Comparison of ENCODE assay signal across 20 cellular contexts in the genomic region with DNA sequence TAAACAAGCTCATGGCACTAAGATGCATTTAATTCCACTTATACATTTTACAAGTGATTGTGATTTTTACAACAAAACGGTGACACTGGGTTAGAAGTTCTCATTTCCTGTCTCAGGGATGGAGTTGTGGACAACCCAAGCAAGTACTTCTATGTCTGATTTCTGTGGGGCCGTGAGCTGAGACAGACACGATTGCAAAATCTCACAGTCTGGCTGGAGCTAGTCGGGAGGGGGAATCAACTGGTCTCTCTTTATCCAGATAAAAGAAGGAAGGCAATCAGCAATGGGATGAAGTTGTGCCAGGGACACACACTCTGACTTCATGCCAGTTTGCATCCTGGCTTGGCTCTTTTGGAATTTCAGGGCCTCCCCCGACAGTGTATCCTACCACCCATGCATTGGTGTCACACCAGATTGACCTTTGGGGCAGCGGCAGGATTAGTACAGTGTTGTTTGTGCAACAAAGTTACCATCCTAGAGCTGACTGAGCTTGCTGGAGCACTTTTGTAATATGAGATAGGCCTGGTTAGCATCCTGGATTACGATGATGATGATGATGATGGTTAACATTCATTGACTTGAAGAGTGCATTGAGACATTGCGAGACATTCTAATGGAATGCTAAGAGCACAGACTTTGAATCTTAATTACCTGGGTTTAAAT.
A peak's percentile ranks its signal among the peaks of the same experiment; 100 is the strongest.
DNase-seq lines count a peak whose midpoint lies in the region; TF ChIP-seq lines count a peak whose summit lies in the region.
"Had no signal": no experiment of that assay in that cellular context is flagged by ENCODE, and none has a peak within 500 bp of the region (broad histone marks: within the 10 kb centered on the region; RNA-seq: fewer than 3 reads in every experiment).

No MANE protein-coding gene starts in this region.

- H3K27ac ChIP-seq in adrenal gland (peak overlapping the region in 3 of 5 donors; percentile 33 to 60 (median 52)), smooth muscle cell (ENCODE audit: low read depth) (peak overlapping the region; percentile 81)
- H3K27ac ChIP-seq: esophagus squamous epithelium, heart right ventricle, transverse colon had no signal

- H3K9ac ChIP-seq in smooth muscle cell (ENCODE audit: low read depth) = peak overlapping the region; percentile 25

- peaks cover 17% of the 10 kb centered on the region for H3F3A ChIP-seq in smooth muscle cell (ENCODE audit: low read depth)

- no peak overlapping the region for H3K4me3 ChIP-seq in adrenal gland
- no peak overlapping the region for H3K4me3 ChIP-seq in smooth muscle cell
- H3K4me3 ChIP-seq: esophagus squamous epithelium, heart right ventricle, transverse colon had no signal

- peak; percentile 38 for DNase-seq in SIG-M5 treated with dmso at 0.1 percent for 504 hours (lab: John Stamatoyannopoulos, UW; ENCODE audit: unreplicated experiment)
- no peak for DNase-seq in SIG-M5 (lab: John Stamatoyannopoulos, UW)
- peak in 6 of 7 donors; percentile 51 to 80 (median 60) for DNase-seq in adrenal gland
- DNase-seq in kidney tubule cell (ENCODE audit: low spot score) = peak; percentile 7
- no peak for DNase-seq in smooth muscle cell (lab: John Stamatoyannopoulos, UW; ENCODE audit: unreplicated experiment)
- DNase-seq in GM10266 (ENCODE audit: extremely low spot score) = no peak
- DNase-seq in NCI-H774 (lab: John Stamatoyannopoulos, UW) = no peak
- no peak for DNase-seq in NCI-H524 treated with DMSO at 0.1 percent for 48 hours (lab: John Stamatoyannopoulos, UW)
- DNase-seq: activated CD4-positive, CD25-positive, alpha-beta regulatory T cell treated with anti-CD3 and anti-CD28 coated beads, Interleukin-2, amount 50 U/mL, for 72 hours; activated naive CD8-positive, alpha-beta T cell treated with anti-CD3 and anti-CD28 coated beads, Interleukin-2, amount 50 U/mL, for 24 hours; effector CD8-positive, alpha-beta T cell; esophagus squamous epithelium; GOT3; heart right ventricle; midbrain; NCI-H1930; SHP77 treated with DMSO at 0.1 percent for 48 hours; stimulated activated naive CD4-positive, alpha-beta T cell; T-helper 2 cell; transverse colon had no signal

- peaks cover 21 to 41% of the 10 kb centered on the region in 2 donors for H3K4me1 ChIP-seq in adrenal gland (replicated peaks in 1 of 2)
- peaks cover 29% of the 10 kb centered on the region for H3K4me1 ChIP-seq in smooth muscle cell (ENCODE audit: low read depth)

- peak overlapping the region; percentile 56 for H3K4me2 ChIP-seq in smooth muscle cell

- H2AFZ ChIP-seq in smooth muscle cell (ENCODE audit: low read depth) = peak overlapping the region; percentile 80

- TF ChIP-seq POLR2A in adrenal gland (IDR thresholded peaks at IDR 0.05) = no peak

- WGBS in adrenal gland, 4 donors = 50 to 66% (median 60%) methylated on average over 7 to 8 of the region's 8 CpGs
- 38% methylated on average over 8 of the region's 8 CpGs for WGBS in smooth muscle cell (ENCODE audit: low lambda C conversion rate)

- no peaks in the 10 kb centered on the region for H4K20me1 ChIP-seq in smooth muscle cell (ENCODE audit: low read depth)

- intact Hi-C loops in adrenal gland (cut with DNase I) = no loop called here

- no peaks in the 10 kb centered on the region for H3K79me2 ChIP-seq in smooth muscle cell (ENCODE audit: low read depth)

- H3K9me3 ChIP-seq in adrenal gland (replicated peaks in 1 of 3) (no peaks in the 10 kb centered on the region), smooth muscle cell (replicated peaks; ENCODE audit: low read depth) (no peaks in the 10 kb centered on the region)
- H3K9me3 ChIP-seq: esophagus squamous epithelium, heart right ventricle, transverse colon had no signal

- H3K36me3 ChIP-seq in adrenal gland (replicated peaks in 1 of 2) (no peaks in the 10 kb centered on the region), smooth muscle cell (ENCODE audit: low read depth) (no peaks in the 10 kb centered on the region)
- H3K36me3 ChIP-seq: esophagus squamous epithelium, heart right ventricle, transverse colon had no signal

- no peaks in the 10 kb centered on the region for H3K27me3 ChIP-seq in adrenal gland
- H3K27me3 ChIP-seq in smooth muscle cell (ENCODE audit: low read depth) = no peaks in the 10 kb centered on the region
- H3K27me3 ChIP-seq: heart right ventricle, transverse colon had no signal

- TF ChIP-seq CTCF in adrenal gland (IDR thresholded peaks at IDR 0.05) (no peak), smooth muscle cell (IDR thresholded peaks at IDR 0.05; ENCODE audit: borderline replicate concordance, insufficient read depth, poor library complexity, severe bottlenecking) (no peak), GM10266 (IDR thresholded peaks at IDR 0.05; ENCODE audit: control insufficient read depth, insufficient read depth, low read depth, missing control alignments) (no peak)

Comparison
In these comparisons a context has a peak if more than half of its experiments do, and no peak if none do; other contexts are left out.
1. DNase-seq: peak in SIG-M5 treated with dmso at 0.1 percent for 504 hours (single experiment), adrenal gland (6 of 7) and kidney tubule cell (single experiment); none in SIG-M5 (single experiment), smooth muscle cell (single experiment), GM10266 (single experiment), NCI-H774 (single experiment) and NCI-H524 treated with DMSO at 0.1 percent for 48 hours (single experiment).